Comparison of ENCODE assay signal across 8 cellular contexts in the genomic region with DNA sequence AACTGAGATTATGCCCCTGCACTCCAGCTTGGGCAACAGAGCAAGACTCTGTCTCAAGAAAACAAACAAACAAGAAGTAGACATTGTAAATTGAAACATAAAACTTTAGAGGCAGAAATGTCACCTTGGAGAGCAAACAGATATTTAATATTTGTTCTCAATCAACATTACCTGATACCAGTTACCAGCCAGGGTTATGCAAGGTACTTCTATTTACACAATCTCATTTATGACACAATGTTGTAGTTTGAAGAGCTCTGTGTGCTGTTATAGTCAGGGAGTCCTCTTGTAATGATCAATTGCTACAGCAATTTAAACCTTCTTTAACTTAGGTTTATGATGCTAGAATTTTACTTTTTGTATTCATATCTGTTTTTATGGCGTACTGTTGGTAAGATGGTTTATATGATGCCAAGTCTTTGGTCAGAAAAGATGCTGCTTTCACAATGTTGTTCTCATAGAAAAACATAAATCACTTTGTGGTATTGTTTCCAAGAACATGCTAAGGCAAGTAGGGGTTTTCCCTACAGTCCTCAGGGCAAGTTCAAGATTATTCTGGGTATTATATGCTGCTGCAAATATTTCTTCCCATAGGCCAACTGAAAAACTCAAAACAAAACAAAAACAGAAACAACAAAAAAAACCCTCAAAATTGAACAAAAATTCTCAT.
DNase-seq lines count a peak whose midpoint lies in the region; ATAC-seq and TF ChIP-seq lines count a peak whose summit lies in the region.

No MANE protein-coding gene starts in this region.

- DNase-seq in activated T-cell treated with anti-CD3 and anti-CD28 coated beads, Interleukin-2, amount 50 U/mL, for 24 hours: no peak
- no peak for DNase-seq in activated T-cell treated with anti-CD3 and anti-CD28 coated beads, Interleukin-2, amount 50 U/mL, for 1 hour
- DNase-seq in amniotic epithelial cell (ENCODE audit: low read depth): peak; percentile 99
- no peak for DNase-seq in stimulated activated naive B cell treated with anti-CD40 and anti-IgM and Interleukin-4, amounts not matched to agents 10 μg/mL and 1 μg/mL and 100 μg/mL, for 72 hours
- DNase-seq in testis: no peak
- DNase-seq in effector CD4-positive, alpha-beta T cell: no peak

- no peak for TF ChIP-seq CTCF in testis (IDR thresholded peaks at IDR 0.05)

- intact Hi-C loops in testis (cut with DNase I; ENCODE audit: low total_unique reads): no loop called here

- no peaks in the 10 kb centered on the region for H3K36me3 ChIP-seq in testis (ENCODE audit: low read depth, missing control alignments)

- TF ChIP-seq POLR2A in testis (IDR thresholded peaks at IDR 0.05): no peak

- WGBS in testis, 2 donors: 79% methylated on average over 1 of the region's 1 CpG

- H3K36me3 Mint-ChIP-seq in activated T-cell treated with anti-CD3 and anti-CD28 coated beads, Interleukin-2, amount 50 U/mL, for 24 hours (ENCODE audit: low read depth): peaks cover 4% of the 10 kb centered on the region
- H3K36me3 Mint-ChIP-seq in stimulated activated naive B cell treated with anti-CD40 and anti-IgM and Interleukin-4, amounts not matched to agents 10 μg/mL and 1 μg/mL and 100 μg/mL, for 72 hours: no peaks in the 10 kb centered on the region

- no peak overlapping the region for H3K27ac ChIP-seq in testis

- peak overlapping the region; percentile 63 for H3K27ac Mint-ChIP-seq in activated T-cell treated with anti-CD3 and anti-CD28 coated beads, Interleukin-2, amount 50 U/mL, for 24 hours
- no peak overlapping the region for H3K27ac Mint-ChIP-seq in stimulated activated naive B cell treated with anti-CD40 and anti-IgM and Interleukin-4, amounts not matched to agents 10 μg/mL and 1 μg/mL and 100 μg/mL, for 72 hours

- H3K4me1 ChIP-seq in testis: peaks cover 12% of the 10 kb centered on the region

- H3K9me3 ChIP-seq in testis: no peaks in the 10 kb centered on the region

- H3K27me3 ChIP-seq in testis: no peaks in the 10 kb centered on the region

- H3K4me3 ChIP-seq in testis: no peak overlapping the region

- no peaks in the 10 kb centered on the region for H3K27me3 Mint-ChIP-seq in activated T-cell treated with anti-CD3 and anti-CD28 coated beads, Interleukin-2, amount 50 U/mL, for 24 hours
- peaks cover 0 to 4% of the 10 kb centered on the region in 2 donors for H3K27me3 Mint-ChIP-seq in stimulated activated naive B cell treated with anti-CD40 and anti-IgM and Interleukin-4, amounts not matched to agents 10 μg/mL and 1 μg/mL and 100 μg/mL, for 72 hours

- ATAC-seq in HG03108 (IDR thresholded peaks at IDR 0.05; ENCODE audit: unreplicated experiment): peak; percentile 47
- peak; percentile 39 to 55 for ATAC-seq in stimulated activated naive B cell treated with anti-CD40 and anti-IgM and Interleukin-4, amounts not matched to agents 10 μg/mL and 1 μg/mL and 100 μg/mL, for 72 hours (replicated peaks)
- ATAC-seq in SK-N-SH treated with all-trans-retinoic acid at 6 μM for 48 hours: no peak

- H3K4me1 Mint-ChIP-seq in activated T-cell treated with anti-CD3 and anti-CD28 coated beads, Interleukin-2, amount 50 U/mL, for 24 hours (ENCODE audit: low read depth): peaks cover 76% of the 10 kb centered on the region
- peaks cover 0 to 2% of the 10 kb centered on the region in 2 donors for H3K4me1 Mint-ChIP-seq in stimulated activated naive B cell treated with anti-CD40 and anti-IgM and Interleukin-4, amounts not matched to agents 10 μg/mL and 1 μg/mL and 100 μg/mL, for 72 hours

- peak overlapping the region; percentile 11 for H3K4me3 Mint-ChIP-seq in activated T-cell treated with anti-CD3 and anti-CD28 coated beads, Interleukin-2, amount 50 U/mL, for 24 hours
- H3K4me3 Mint-ChIP-seq in stimulated activated naive B cell treated with anti-CD40 and anti-IgM and Interleukin-4, amounts not matched to agents 10 μg/mL and 1 μg/mL and 100 μg/mL, for 72 hours: no peak overlapping the region

- H3K9me3 Mint-ChIP-seq in activated T-cell treated with anti-CD3 and anti-CD28 coated beads, Interleukin-2, amount 50 U/mL, for 24 hours: peaks cover 3% of the 10 kb centered on the region
- H3K9me3 Mint-ChIP-seq in stimulated activated naive B cell treated with anti-CD40 and anti-IgM and Interleukin-4, amounts not matched to agents 10 μg/mL and 1 μg/mL and 100 μg/mL, for 72 hours: no peaks in the 10 kb centered on the region

TF ChIP-seq in SK-N-SH treated with all-trans-retinoic acid at 6 μM for 48 hours, 23 proteins besides CTCF, POLR2A, EP300 and RAD21 (continues in another document):
- TF ChIP-seq CSDC2 (CRISPR knock-in tag; IDR thresholded peaks at IDR 0.05) (no peak), OSR1 (CRISPR knock-in tag; IDR thresholded peaks at IDR 0.05) (no peak), GLIS3 (CRISPR knock-in tag; IDR thresholded peaks at IDR 0.05) (no peak), ZNF565 (CRISPR knock-in tag; conservative IDR thresholded peaks at IDR 0.05; ENCODE audit: low read depth) (no peak), ZNF8 (CRISPR knock-in tag; IDR thresholded peaks at IDR 0.05) (no peak), ISL1 (CRISPR knock-in tag; IDR thresholded peaks at IDR 0.05) (no peak), RARB (CRISPR knock-in tag; IDR thresholded peaks at IDR 0.05) (no peak), ZFP30 (CRISPR knock-in tag; IDR thresholded peaks at IDR 0.05) (no peak), PPARA (CRISPR knock-in tag; IDR thresholded peaks at IDR 0.05; ENCODE audit: borderline replicate concordance) (no peak), TCF4 (CRISPR knock-in tag; IDR thresholded peaks at IDR 0.05; ENCODE audit: borderline replicate concordance) (no peak), CREB5 (CRISPR knock-in tag; IDR thresholded peaks at IDR 0.05; ENCODE audit: low read depth) (no peak), TOX (CRISPR knock-in tag; IDR thresholded peaks at IDR 0.05; ENCODE audit: borderline replicate concordance) (no peak), ARNTL (CRISPR knock-in tag; IDR thresholded peaks at IDR 0.05; ENCODE audit: borderline replicate concordance, low read depth) (no peak), SNAI2 (CRISPR knock-in tag; IDR thresholded peaks at IDR 0.05) (no peak), ESRRG (CRISPR knock-in tag; IDR thresholded peaks at IDR 0.05) (no peak), ZNF70 (CRISPR knock-in tag; IDR thresholded peaks at IDR 0.05) (no peak), BACH2 (CRISPR knock-in tag; IDR thresholded peaks at IDR 0.05; ENCODE audit: borderline replicate concordance) (no peak)
- TF ChIP-seq, protein P1, sequence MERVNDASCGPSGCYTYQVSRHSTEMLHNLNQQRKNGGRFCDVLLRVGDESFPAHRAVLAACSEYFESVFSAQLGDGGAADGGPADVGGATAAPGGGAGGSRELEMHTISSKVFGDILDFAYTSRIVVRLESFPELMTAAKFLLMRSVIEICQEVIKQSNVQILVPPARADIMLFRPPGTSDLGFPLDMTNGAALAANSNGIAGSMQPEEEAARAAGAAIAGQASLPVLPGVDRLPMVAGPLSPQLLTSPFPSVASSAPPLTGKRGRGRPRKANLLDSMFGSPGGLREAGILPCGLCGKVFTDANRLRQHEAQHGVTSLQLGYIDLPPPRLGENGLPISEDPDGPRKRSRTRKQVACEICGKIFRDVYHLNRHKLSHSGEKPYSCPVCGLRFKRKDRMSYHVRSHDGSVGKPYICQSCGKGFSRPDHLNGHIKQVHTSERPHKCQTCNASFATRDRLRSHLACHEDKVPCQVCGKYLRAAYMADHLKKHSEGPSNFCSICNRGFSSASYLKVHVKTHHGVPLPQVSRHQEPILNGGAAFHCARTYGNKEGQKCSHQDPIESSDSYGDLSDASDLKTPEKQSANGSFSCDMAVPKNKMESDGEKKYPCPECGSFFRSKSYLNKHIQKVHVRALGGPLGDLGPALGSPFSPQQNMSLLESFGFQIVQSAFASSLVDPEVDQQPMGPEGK (CRISPR knock-in tag; IDR thresholded peaks at IDR 0.05; ENCODE audit: borderline replicate concordance): no peak
- TF ChIP-seq, protein P2, sequence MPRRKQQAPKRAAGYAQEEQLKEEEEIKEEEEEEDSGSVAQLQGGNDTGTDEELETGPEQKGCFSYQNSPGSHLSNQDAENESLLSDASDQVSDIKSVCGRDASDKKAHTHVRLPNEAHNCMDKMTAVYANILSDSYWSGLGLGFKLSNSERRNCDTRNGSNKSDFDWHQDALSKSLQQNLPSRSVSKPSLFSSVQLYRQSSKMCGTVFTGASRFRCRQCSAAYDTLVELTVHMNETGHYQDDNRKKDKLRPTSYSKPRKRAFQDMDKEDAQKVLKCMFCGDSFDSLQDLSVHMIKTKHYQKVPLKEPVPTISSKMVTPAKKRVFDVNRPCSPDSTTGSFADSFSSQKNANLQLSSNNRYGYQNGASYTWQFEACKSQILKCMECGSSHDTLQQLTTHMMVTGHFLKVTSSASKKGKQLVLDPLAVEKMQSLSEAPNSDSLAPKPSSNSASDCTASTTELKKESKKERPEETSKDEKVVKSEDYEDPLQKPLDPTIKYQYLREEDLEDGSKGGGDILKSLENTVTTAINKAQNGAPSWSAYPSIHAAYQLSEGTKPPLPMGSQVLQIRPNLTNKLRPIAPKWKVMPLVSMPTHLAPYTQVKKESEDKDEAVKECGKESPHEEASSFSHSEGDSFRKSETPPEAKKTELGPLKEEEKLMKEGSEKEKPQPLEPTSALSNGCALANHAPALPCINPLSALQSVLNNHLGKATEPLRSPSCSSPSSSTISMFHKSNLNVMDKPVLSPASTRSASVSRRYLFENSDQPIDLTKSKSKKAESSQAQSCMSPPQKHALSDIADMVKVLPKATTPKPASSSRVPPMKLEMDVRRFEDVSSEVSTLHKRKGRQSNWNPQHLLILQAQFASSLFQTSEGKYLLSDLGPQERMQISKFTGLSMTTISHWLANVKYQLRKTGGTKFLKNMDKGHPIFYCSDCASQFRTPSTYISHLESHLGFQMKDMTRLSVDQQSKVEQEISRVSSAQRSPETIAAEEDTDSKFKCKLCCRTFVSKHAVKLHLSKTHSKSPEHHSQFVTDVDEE (CRISPR knock-in tag; IDR thresholded peaks at IDR 0.05): no peak
